18 cellular contexts compared by ENCODE assay signal in the genomic region with DNA sequence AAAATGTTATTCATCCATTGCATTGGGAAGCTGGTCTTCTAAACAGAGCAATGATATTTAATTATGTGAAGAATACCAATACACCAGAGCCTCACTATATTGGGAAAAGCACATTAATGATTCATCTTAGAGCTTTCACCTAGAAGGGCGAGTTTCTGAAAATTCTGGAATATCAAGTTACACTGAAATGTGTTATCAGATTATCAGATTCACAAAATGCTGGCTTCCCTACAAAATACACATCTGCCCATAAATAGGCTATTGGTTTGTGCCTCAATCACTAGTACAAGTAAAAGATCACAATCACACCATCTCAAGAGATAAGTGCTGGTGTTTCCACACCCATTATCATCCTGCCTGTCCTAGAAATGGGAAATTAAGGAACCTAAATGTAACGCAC.
DNase-seq lines count a peak whose midpoint lies in the region; ATAC-seq, FAIRE-seq and TF ChIP-seq lines count a peak whose summit lies in the region.
"Had no signal": no experiment of that assay in that cellular context is flagged by ENCODE, and none has a peak within 500 bp of the region (broad histone marks: within the 10 kb centered on the region; RNA-seq: fewer than 3 reads in every experiment).

No MANE protein-coding gene starts in this region.

- no peak overlapping the region for H2AFZ ChIP-seq in PC-3 (ENCODE audit: low read length)
- H2AFZ ChIP-seq: GM23338 had no signal

- H3F3A ChIP-seq in PC-3 (ENCODE audit: low read length, unreplicated experiment) = no peaks in the 10 kb centered on the region

- no peak overlapping the region for H3K9ac ChIP-seq in PC-3 (ENCODE audit: low read length)
- H3K9ac ChIP-seq in colonic mucosa (ENCODE audit: low read depth in 2 of 2, low read length in 2 of 2) = no peak overlapping the region

- CTCF ChIA-PET in PC-3 (lab: Charles Lee) = no interaction called here

- ATAC-seq in PC-3 = no peak
- ATAC-seq: GM12878, GM23338 had no signal

- H3K9me3 ChIP-seq in PC-3 (ENCODE audit: low read length) (no peaks in the 10 kb centered on the region), colonic mucosa (no peaks in the 10 kb centered on the region)

- no peaks in the 10 kb centered on the region for H3K79me2 ChIP-seq in PC-3 (ENCODE audit: low read length)

- H3K27ac ChIP-seq in PC-3 (ENCODE audit: low read length) = no peak overlapping the region
- H3K27ac ChIP-seq in colonic mucosa = no peak overlapping the region

- peaks cover 15% of the 10 kb centered on the region; the same call in 1 of the 2 replicates for H3K27me3 ChIP-seq in PC-3 (ENCODE audit: low read length)
- H3K27me3 ChIP-seq in colonic mucosa = no peaks in the 10 kb centered on the region

- POLR2A ChIA-PET in PC-3 (lab: Charles Lee; ENCODE audit: unreplicated experiment) = no interaction called here

- no TSS peak for BruUV-seq in PC-3 (replicated peaks; lab: Mats Ljungman, UMichigan)

- FAIRE-seq in urothelium cell line (lab: Jason Lieb, UNC) (peak; percentile 35), GM12891 (lab: Jason Lieb, UNC) (no peak)
- FAIRE-seq: GM12878, GM18507 had no signal

- H3K4me1 ChIP-seq in PC-3 (ENCODE audit: insufficient read depth, low read length) = peaks cover 12% of the 10 kb centered on the region
- no peaks in the 10 kb centered on the region for H3K4me1 ChIP-seq in colonic mucosa

- H3K4me2 ChIP-seq in PC-3 (ENCODE audit: low read length) = no peak overlapping the region
- H3K4me2 ChIP-seq: GM23338 had no signal

- TF ChIP-seq POLR2A in GM12891 (IDR thresholded peaks at IDR 0.05; ENCODE audit: low read depth, low read length) = no peak

- no peaks in the 10 kb centered on the region for H3K9me2 ChIP-seq in PC-3 (replicated peaks; ENCODE audit: low read length)

- TF ChIP-seq CTCF in LNCaP clone FGC (IDR thresholded peaks at IDR 0.05; ENCODE audit: control insufficient read depth, extremely low read depth, insufficient read depth) (no peak), PC-3 (conservative IDR thresholded peaks at IDR 0.05; ENCODE audit: low read depth, low read length) (no peak), colonic mucosa (IDR thresholded peaks at IDR 0.05) (no peak)

- no peaks in the 10 kb centered on the region for H4K20me1 ChIP-seq in PC-3 (ENCODE audit: low read length)

- no peak overlapping the region for H3K4me3 ChIP-seq in LNCaP clone FGC (ENCODE audit: low read depth, low read length)
- H3K4me3 ChIP-seq in PC-3 (ENCODE audit: low read length) = no peak overlapping the region
- H3K4me3 ChIP-seq in colonic mucosa = no peak overlapping the region
- H3K4me3 ChIP-seq: GM12878, GM23338 had no signal

- no peaks in the 10 kb centered on the region for H3K36me3 ChIP-seq in PC-3 (ENCODE audit: low read depth, low read length)
- no peaks in the 10 kb centered on the region for H3K36me3 ChIP-seq in colonic mucosa

- peak; percentile 11 for DNase-seq in LNCaP clone FGC (ENCODE audit: low read depth)
- peak; percentile 46 for DNase-seq in PC-3
- peak; percentile 23 for DNase-seq in SK-N-DZ (ENCODE audit: low spot score)
- no peak for DNase-seq in urothelium cell line (ENCODE audit: low spot score)
- DNase-seq in colonic mucosa = no peak
- DNase-seq in GM12891 (ENCODE audit: insufficient read length, low spot score) = no peak
- DNase-seq: C1 segment of cervical spinal cord; Calu3; CD4-positive, alpha-beta memory T cell; COR-L47; DMS79; EL; GDM1; H9; HFFc6 had no signal

- intact Hi-C loops in PC-3 (cut with micrococcal nuclease) (no loop called here), colonic mucosa (cut with DNase I) (no loop called here)

TF ChIP-seq in GM12891, 5 proteins besides CTCF, POLR2A, EP300 and RAD21:
- TF ChIP-seq POLR2AphosphoS5 (IDR thresholded peaks at IDR 0.05; ENCODE audit: low read depth, low read length) (no peak), PAX5 (IDR thresholded peaks at IDR 0.05; ENCODE audit: insufficient read depth, low read length, severe bottlenecking) (no peak), SPI1 (IDR thresholded peaks at IDR 0.05; ENCODE audit: low read depth, low read length) (no peak), POU2F2 (IDR thresholded peaks at IDR 0.05; ENCODE audit: low read depth, low read length) (no peak), TAF1 (IDR thresholded peaks at IDR 0.05; ENCODE audit: low read depth, low read length) (no peak)

Comparison
In these comparisons a context has a peak if more than half of its experiments do, and no peak if none do; other contexts are left out.
1. DNase-seq: peak in LNCaP clone FGC (single experiment), PC-3 (single experiment) and SK-N-DZ (single experiment); none in urothelium cell line (single experiment), colonic mucosa (single experiment) and GM12891 (single experiment).